Comparison of ENCODE assay signal across 9 cellular contexts in genomic region chr9:6079386-6079785, GRCh38.
DNase-seq lines count a peak whose midpoint lies in the region; ATAC-seq and TF ChIP-seq lines count a peak whose summit lies in the region.
"Had no signal": no experiment of that assay in that cellular context is flagged by ENCODE, and none has a peak within 500 bp of the region (broad histone marks: within the 10 kb centered on the region; RNA-seq: fewer than 3 reads in every experiment).

No MANE protein-coding gene starts in this region.

- H3K9ac ChIP-seq in iPS-18a (ENCODE audit: low read length), result peak overlapping the region; percentile 40

- no peak for DNase-seq in activated naive CD8-positive, alpha-beta T cell treated with anti-CD3 and anti-CD28 coated beads, Interleukin-2, amount 50 U/mL, for 24 hours
- DNase-seq in SK-MEL-5 (ENCODE audit: low read depth, low spot score) (peak; percentile 63), suprapubic skin (ENCODE audit: low spot score in 2 of 2) (no peak), uterus (no peak)
- no peak for DNase-seq in effector memory CD4-positive, alpha-beta T cell
- DNase-seq: DND-41 had no signal

- no peak overlapping the region for H3K4me3 ChIP-seq in iPS-18a (ENCODE audit: low read length)
- peak overlapping the region; percentile 48 for H3K4me3 ChIP-seq in suprapubic skin
- H3K4me3 ChIP-seq in uterus, result no peak overlapping the region
- H3K4me3 ChIP-seq in effector memory CD4-positive, alpha-beta T cell (ENCODE audit: insufficient read depth, low read depth, low read length, poor library complexity, severe bottlenecking), result no peak overlapping the region

- H3K27ac ChIP-seq in iPS-18a (ENCODE audit: low read length) (peak overlapping the region; percentile 72), suprapubic skin (no peak overlapping the region), uterus (peak overlapping the region in 1 of 2 donors; percentile 77)
- no peak overlapping the region for H3K27ac ChIP-seq in effector memory CD4-positive, alpha-beta T cell (ENCODE audit: insufficient read depth, low read length, poor library complexity, severe bottlenecking)

- intact Hi-C loops in uterus (cut with DNase I; ENCODE audit: low total_unique reads), result no loop called here

- H3K27ac Mint-ChIP-seq in activated naive CD8-positive, alpha-beta T cell, result peak overlapping the region; percentile 88
- no peak overlapping the region for H3K27ac Mint-ChIP-seq in activated naive CD8-positive, alpha-beta T cell treated with anti-CD3 and anti-CD28 coated beads, Interleukin-2, amount 50 U/mL, for 24 hours

- in situ Hi-C loops in SK-MEL-5 (cut with HindIII; ENCODE audit: low pct_unique_long_range_greater_than_20kb, low sequenced_read_pairs), result no loop called here

- peak overlapping the region; percentile 92 for H3K4me3 Mint-ChIP-seq in activated naive CD8-positive, alpha-beta T cell
- H3K4me3 Mint-ChIP-seq in activated naive CD8-positive, alpha-beta T cell treated with anti-CD3 and anti-CD28 coated beads, Interleukin-2, amount 50 U/mL, for 24 hours, result no peak overlapping the region

- TF ChIP-seq POLR2A in suprapubic skin (IDR thresholded peaks at IDR 0.05) (no peak), uterus (IDR thresholded peaks at IDR 0.05) (no peak)

- ATAC-seq in activated naive CD8-positive, alpha-beta T cell treated with anti-CD3 and anti-CD28 coated beads, Interleukin-2, amount 50 U/mL, for 24 hours, result no peak
- ATAC-seq in HG02798 (IDR thresholded peaks at IDR 0.05; ENCODE audit: poor library complexity, unreplicated experiment), result no peak

- H3K9me3 ChIP-seq in iPS-18a (ENCODE audit: control insufficient read depth, low read depth, low read length) (no peaks in the 10 kb centered on the region), suprapubic skin (no peaks in the 10 kb centered on the region), uterus (no peaks in the 10 kb centered on the region)
- no peaks in the 10 kb centered on the region for H3K9me3 ChIP-seq in effector memory CD4-positive, alpha-beta T cell (ENCODE audit: control insufficient read depth, low read length)

- H3K27me3 ChIP-seq in iPS-18a (ENCODE audit: control insufficient read depth, insufficient read depth, low read length), result no peaks in the 10 kb centered on the region
- no peaks in the 10 kb centered on the region for H3K27me3 ChIP-seq in suprapubic skin
- H3K27me3 ChIP-seq in uterus, result no peaks in the 10 kb centered on the region
- no peaks in the 10 kb centered on the region for H3K27me3 ChIP-seq in effector memory CD4-positive, alpha-beta T cell (replicated peaks; ENCODE audit: control insufficient read depth, insufficient read depth, low read length, poor library complexity, severe bottlenecking)

- H3K4me1 ChIP-seq in iPS-18a (ENCODE audit: control insufficient read depth, low read depth, low read length), result peaks cover 24% of the 10 kb centered on the region
- peaks cover 3% of the 10 kb centered on the region for H3K4me1 ChIP-seq in suprapubic skin
- no peaks in the 10 kb centered on the region for H3K4me1 ChIP-seq in uterus
- no peaks in the 10 kb centered on the region for H3K4me1 ChIP-seq in effector memory CD4-positive, alpha-beta T cell (ENCODE audit: control insufficient read depth, insufficient read depth, low read length, poor library complexity, severe bottlenecking)

- H3K4me1 Mint-ChIP-seq in activated naive CD8-positive, alpha-beta T cell (ENCODE audit: low read depth), result peaks cover 3% of the 10 kb centered on the region
- H3K4me1 Mint-ChIP-seq in activated naive CD8-positive, alpha-beta T cell treated with anti-CD3 and anti-CD28 coated beads, Interleukin-2, amount 50 U/mL, for 24 hours, result peaks cover 9% of the 10 kb centered on the region

- H3K9me3 Mint-ChIP-seq in activated naive CD8-positive, alpha-beta T cell (ENCODE audit: low read depth), result no peaks in the 10 kb centered on the region
- H3K9me3 Mint-ChIP-seq in activated naive CD8-positive, alpha-beta T cell treated with anti-CD3 and anti-CD28 coated beads, Interleukin-2, amount 50 U/mL, for 24 hours, result no peaks in the 10 kb centered on the region

- 90% methylated on average over 5 of the region's 5 CpGs for WGBS in suprapubic skin

- TF ChIP-seq EP300 in suprapubic skin (IDR thresholded peaks at IDR 0.05), result no peak

- peaks cover 2% of the 10 kb centered on the region for H3K36me3 Mint-ChIP-seq in activated naive CD8-positive, alpha-beta T cell
- H3K36me3 Mint-ChIP-seq in activated naive CD8-positive, alpha-beta T cell treated with anti-CD3 and anti-CD28 coated beads, Interleukin-2, amount 50 U/mL, for 24 hours (ENCODE audit: low read depth), result no peaks in the 10 kb centered on the region

- H3K27me3 Mint-ChIP-seq in activated naive CD8-positive, alpha-beta T cell, result no peaks in the 10 kb centered on the region
- H3K27me3 Mint-ChIP-seq in activated naive CD8-positive, alpha-beta T cell treated with anti-CD3 and anti-CD28 coated beads, Interleukin-2, amount 50 U/mL, for 24 hours, result no peaks in the 10 kb centered on the region

- H3K36me3 ChIP-seq in iPS-18a (ENCODE audit: control insufficient read depth, low read depth, low read length) (no peaks in the 10 kb centered on the region), suprapubic skin (no peaks in the 10 kb centered on the region), uterus (no peaks in the 10 kb centered on the region)
- H3K36me3 ChIP-seq in effector memory CD4-positive, alpha-beta T cell (ENCODE audit: control insufficient read depth, insufficient read depth, low read length), result no peaks in the 10 kb centered on the region

- TF ChIP-seq CTCF in suprapubic skin (IDR thresholded peaks at IDR 0.05), result no peak
- TF ChIP-seq CTCF in uterus (IDR thresholded peaks at IDR 0.05), result no peak
